Comparison of ENCODE assay signal across 8 cellular contexts in the genomic region with DNA sequence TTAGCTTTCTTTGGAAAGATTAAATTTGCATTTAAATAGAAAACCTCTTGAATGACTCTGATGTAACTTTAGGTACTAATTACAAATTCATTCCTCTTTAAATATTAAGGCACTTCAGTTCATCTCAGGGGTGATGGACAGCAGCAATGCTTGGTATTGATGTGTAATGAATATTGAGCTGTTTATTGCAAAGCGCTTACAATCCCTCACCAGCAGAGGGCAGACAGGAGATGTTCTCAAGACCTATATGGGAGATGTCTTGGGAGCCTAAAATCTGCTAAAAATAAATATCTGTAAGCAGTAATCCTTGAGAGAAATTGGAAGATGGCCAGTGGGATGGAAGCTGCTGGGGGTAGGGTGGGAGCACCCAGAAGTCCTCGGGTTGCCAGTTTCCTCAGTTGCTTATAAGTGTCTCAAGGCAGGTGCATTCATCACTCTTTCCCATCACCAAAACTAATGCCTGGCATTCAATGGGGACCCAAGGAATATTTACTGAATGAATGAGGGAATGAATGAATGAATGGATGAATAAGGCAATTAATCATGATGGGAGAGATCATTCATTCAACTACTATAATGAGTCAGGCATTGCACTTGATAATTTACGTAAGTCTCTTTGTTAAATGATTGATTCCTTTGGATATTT. TPM values are rescaled to one million over a fixed set of nuclear protein-coding genes. Genes with fewer than 3 reads are reported as not detected.
DNase-seq lines count a peak whose midpoint lies in the region; ATAC-seq and TF ChIP-seq lines count a peak whose summit lies in the region.

No MANE protein-coding gene starts in this region.

- peak; percentile 88 for ATAC-seq in activated CD4-positive, alpha-beta T cell treated with anti-CD3 and anti-CD28 coated beads for 36 hours
- peak; percentile 72 for ATAC-seq in memory B cell (ENCODE audit: low read depth)
- ATAC-seq in GM18505 (IDR thresholded peaks at IDR 0.05; ENCODE audit: unreplicated experiment), result no peak

- POLR2A ChIA-PET in activated CD4-positive, alpha-beta T cell treated with anti-CD3 and anti-CD28 coated beads for 36 hours (lab: Charles Lee), result interaction anchor here (0.5 to 0.6 kb wide), 2 partner anchors 23 to 381 kb away, joined by 3 to 4 read pairs; no protein-coding TSS in a partner anchor

- H3K36me3 Mint-ChIP-seq in activated CD4-positive, alpha-beta T cell treated with anti-CD3 and anti-CD28 coated beads for 36 hours (ENCODE audit: low read depth), result no peaks in the 10 kb centered on the region
- no peaks in the 10 kb centered on the region for H3K36me3 Mint-ChIP-seq in memory B cell

- no peak overlapping the region for H3K4me3 Mint-ChIP-seq in activated CD4-positive, alpha-beta T cell treated with anti-CD3 and anti-CD28 coated beads for 36 hours
- H3K4me3 Mint-ChIP-seq in memory B cell, result no peak overlapping the region

- intact Hi-C loops in activated CD4-positive, alpha-beta T cell treated with anti-CD3 and anti-CD28 coated beads for 36 hours (cut with DNase I, micrococcal nuclease), result loop anchor here (1.0 kb wide), 3 partner anchors 77 to 170 kb away; no protein-coding TSS in a partner anchor

- no peaks in the 10 kb centered on the region for H3K9me3 Mint-ChIP-seq in activated CD4-positive, alpha-beta T cell treated with anti-CD3 and anti-CD28 coated beads for 36 hours (ENCODE audit: low read depth)
- H3K9me3 Mint-ChIP-seq in memory B cell, result no peaks in the 10 kb centered on the region

- TF ChIP-seq CTCF in coronary artery (IDR thresholded peaks at IDR 0.05), result peak; percentile 70

- peak; percentile 55 to 66 for DNase-seq in SHP77 (lab: John Stamatoyannopoulos, UW)
- no peak for DNase-seq in SHP77 treated with DMSO at 0.1 percent for 48 hours (lab: John Stamatoyannopoulos, UW)
- peak; percentile 49 for DNase-seq in NCI-H345 (lab: John Stamatoyannopoulos, UW)
- DNase-seq in activated CD4-positive, alpha-beta T cell treated with anti-CD3 and anti-CD28 coated beads for 36 hours, result peak; percentile 76
- DNase-seq in coronary artery (ENCODE audit: low spot score), result no peak
- peak; percentile 60 to 62 for DNase-seq in memory B cell (ENCODE audit: low spot score in 2 of 2)
- DNase-seq in stimulated activated CD8-positive, alpha-beta memory T cell treated with anti-CD3 and anti-CD28 coated beads, Interleukin-7, amount 100 ng/mL, for 24 hours (ENCODE audit: low read depth), result peak; percentile 33

- H3K4me3 ChIP-seq in coronary artery, result no peak overlapping the region

- TF ChIP-seq POLR2A in GM18505 (IDR thresholded peaks at IDR 0.05; ENCODE audit: borderline replicate concordance, extremely low read depth, insufficient read depth, insufficient read length), result no peak

- no peak overlapping the region for H3K27ac ChIP-seq in coronary artery

- no peaks in the 10 kb centered on the region for H3K4me1 Mint-ChIP-seq in activated CD4-positive, alpha-beta T cell treated with anti-CD3 and anti-CD28 coated beads for 36 hours
- H3K4me1 Mint-ChIP-seq in memory B cell, result peaks cover 27% of the 10 kb centered on the region

- CTCF ChIA-PET in activated CD4-positive, alpha-beta T cell treated with anti-CD3 and anti-CD28 coated beads for 36 hours (lab: Charles Lee), result interaction anchor here (0.5 to 3.4 kb wide), 63 partner anchors 8 to 1122 kb away, joined by 3 to 82 read pairs (median 4); a partner anchor contains a TSS

- no peak overlapping the region for H3K27ac Mint-ChIP-seq in activated CD4-positive, alpha-beta T cell treated with anti-CD3 and anti-CD28 coated beads for 36 hours
- no peak overlapping the region for H3K27ac Mint-ChIP-seq in memory B cell

- peaks cover 10% of the 10 kb centered on the region for H3K27me3 Mint-ChIP-seq in activated CD4-positive, alpha-beta T cell treated with anti-CD3 and anti-CD28 coated beads for 36 hours
- H3K27me3 Mint-ChIP-seq in memory B cell, result peaks cover 16% of the 10 kb centered on the region

RNA-seq across cellular contexts. Expression of a gene that starts 2.3 kb away (rescaled TPM):
- total RNA-seq in activated CD4-positive, alpha-beta T cell treated with anti-CD3 and anti-CD28 coated beads for 36 hours, result not detected

RNA-seq across cellular contexts. Expression of a gene that starts 32.8 kb away (rescaled TPM):
- total RNA-seq in activated CD4-positive, alpha-beta T cell treated with anti-CD3 and anti-CD28 coated beads for 36 hours, result 1 to 10 TPM; 2.3 to 2.7 TPM

Comparison
In these comparisons a context has a peak if more than half of its experiments do, and no peak if none do; other contexts are left out.
1. DNase-seq: peak in SHP77 (2 of 2), NCI-H345 (single experiment), activated CD4-positive, alpha-beta T cell treated with anti-CD3 and anti-CD28 coated beads for 36 hours (single experiment), memory B cell (2 of 2) and stimulated activated CD8-positive, alpha-beta memory T cell treated with anti-CD3 and anti-CD28 coated beads, Interleukin-7, amount 100 ng/mL, for 24 hours (single experiment); none in SHP77 treated with DMSO at 0.1 percent for 48 hours (single experiment) and coronary artery (single experiment).